ENCODE assay signal across 8 cellular contexts in the genomic region with DNA sequence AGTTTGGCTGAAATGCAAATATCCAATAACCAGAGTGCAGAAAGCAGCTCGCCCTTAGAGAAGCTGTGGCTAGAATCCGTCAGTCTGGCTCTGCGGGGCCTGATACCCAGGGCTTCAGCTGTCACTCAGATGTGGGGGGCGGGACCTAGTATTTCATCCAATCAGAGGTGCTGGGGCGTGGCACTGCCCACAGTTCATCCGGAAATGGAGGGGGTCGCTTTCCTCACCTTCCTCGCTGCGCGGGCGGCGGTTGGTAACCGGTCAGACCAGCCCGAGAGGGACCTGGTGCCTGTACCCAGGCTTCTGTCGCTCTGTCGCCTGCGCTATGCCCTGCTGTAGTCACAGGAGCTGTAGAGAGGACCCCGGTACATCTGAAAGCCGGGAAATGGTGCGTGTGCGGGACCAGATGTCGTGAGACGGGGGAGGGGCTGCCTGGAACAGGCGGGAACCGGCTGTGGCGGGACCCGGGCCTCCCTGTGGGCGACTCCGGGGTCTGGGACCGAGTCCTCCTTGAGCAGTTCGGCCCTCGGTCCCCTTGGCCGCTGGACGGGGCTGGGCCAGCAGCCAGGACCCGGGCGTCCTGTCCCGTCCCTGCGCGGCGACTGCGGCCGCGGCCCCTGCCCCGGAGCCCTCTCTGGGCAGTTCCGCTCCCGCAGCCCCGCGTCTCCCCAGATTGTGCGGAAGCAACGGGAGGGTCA. TPM values are rescaled to one million over a fixed set of nuclear protein-coding genes. Genes with fewer than 3 reads are reported as not detected.
DNase-seq lines count a peak whose midpoint lies in the region; ATAC-seq and TF ChIP-seq lines count a peak whose summit lies in the region.

A gene (plus strand): TSS at position 222 of the 698 bp plus-strand sequence. CDS start 104 bp downstream, at position 326.

- ATAC-seq in GM19328 (IDR thresholded peaks at IDR 0.05; ENCODE audit: unreplicated experiment) (peak; percentile 85), HG03469 (IDR thresholded peaks at IDR 0.05; ENCODE audit: unreplicated experiment) (peak; percentile 73)

- peak; percentile 87 for DNase-seq in NCI-H526 treated with DMSO at 0.1 percent for 48 hours (lab: John Stamatoyannopoulos, UW)
- DNase-seq in activated CD4-positive, alpha-beta T cell treated with anti-CD3 and anti-CD28 coated beads for 48 hours: peak; percentile 96
- DNase-seq in colonic mucosa: peak; percentile 99
- DNase-seq in stimulated activated CD4-positive, alpha-beta T cell treated with anti-CD3 and anti-CD28 coated beads, Interleukin-1b, Interleukin-23, amount 100 ng/mL, for 24 hours (ENCODE audit: low read depth in 4 of 4, low spot score in 1 of 4): peak; percentile 83 to 93 (median 86)

- H3K9me3 ChIP-seq in BLaER1 treated with 17β-estradiol and CSF1 and Interleukin-3, amounts not matched to agents 10 nM and 100 nM (replicated peaks in 1 of 11): peaks cover 27 to 34% (median 32%) of the 10 kb centered on the region in 11 experiments
- H3K9me3 ChIP-seq in colonic mucosa: no peaks in the 10 kb centered on the region

- no peak for TF ChIP-seq CTCF in colonic mucosa (IDR thresholded peaks at IDR 0.05)

- H3K9ac ChIP-seq in BLaER1 treated with 17β-estradiol and CSF1 and Interleukin-3, amounts not matched to agents 10 nM and 100 nM: peak within 1 kb of the TSS; percentile 92 to 98 (median 94)
- peak within 1 kb of the TSS; percentile 94 to 95 for H3K9ac ChIP-seq in colonic mucosa (ENCODE audit: low read depth in 2 of 2, low read length in 2 of 2)

- peak within 1 kb of the TSS; percentile 86 to 100 (median 96) for H3K4me2 ChIP-seq in BLaER1 treated with 17β-estradiol and CSF1 and Interleukin-3, amounts not matched to agents 10 nM and 100 nM

- no peaks in the 10 kb centered on the region for H3K27me3 ChIP-seq in BLaER1 treated with 17β-estradiol and CSF1 and Interleukin-3, amounts not matched to agents 10 nM and 100 nM
- H3K27me3 ChIP-seq in colonic mucosa (no peaks in the 10 kb centered on the region), layer of hippocampus (ENCODE audit: control insufficient read depth, insufficient read depth, low read length) (no peaks in the 10 kb centered on the region)

- H3K27ac ChIP-seq in BLaER1 treated with 17β-estradiol and CSF1 and Interleukin-3, amounts not matched to agents 10 nM and 100 nM: peak within 1 kb of the TSS; percentile 91 to 98 (median 96)
- peak within 1 kb of the TSS; percentile 99 for H3K27ac ChIP-seq in colonic mucosa
- peak within 1 kb of the TSS; percentile 83 for H3K27ac ChIP-seq in layer of hippocampus (ENCODE audit: low read depth, low read length)

- H3K4me1 ChIP-seq in BLaER1 treated with 17β-estradiol and CSF1 and Interleukin-3, amounts not matched to agents 10 nM and 100 nM: peaks cover 18 to 34% (median 23%) of the 10 kb centered on the region in 10 experiments
- H3K4me1 ChIP-seq in colonic mucosa: no peaks in the 10 kb centered on the region

- intact Hi-C loops in colonic mucosa (cut with DNase I): loop anchor here (2.0 to 5.0 kb wide), 2 partner anchors 64 to 217 kb away; a partner anchor contains a TSS

- H4K20me1 ChIP-seq in BLaER1 treated with 17β-estradiol and CSF1 and Interleukin-3, amounts not matched to agents 10 nM and 100 nM: peaks cover 0 to 7% (median 0%) of the 10 kb centered on the region in 11 experiments; a peak in 5 of 22 replicates

- H3K4me3 ChIP-seq in BLaER1 treated with 17β-estradiol and CSF1 and Interleukin-3, amounts not matched to agents 10 nM and 100 nM: peak within 1 kb of the TSS; percentile 77 to 98 (median 92)
- peak within 1 kb of the TSS; percentile 97 for H3K4me3 ChIP-seq in colonic mucosa

- H3K36me3 ChIP-seq in BLaER1 treated with 17β-estradiol and CSF1 and Interleukin-3, amounts not matched to agents 10 nM and 100 nM: peaks cover 18 to 33% (median 30%) of the 10 kb centered on the region in 11 experiments
- no peaks in the 10 kb centered on the region for H3K36me3 ChIP-seq in colonic mucosa

RNA-seq across cellular contexts. Expression of the gene that starts here (rescaled TPM):
- total RNA-seq in colonic mucosa: 10 to 100 TPM; 13.4 to 17.1 TPM

Comparison
In these comparisons a context has a peak if more than half of its experiments do, and no peak if none do; other contexts are left out.
1. Peak in every context shown above with its lines: DNase-seq, ATAC-seq, H3K4me3 ChIP-seq and H3K27ac ChIP-seq.